8 cellular contexts compared by ENCODE assay signal in the genomic region with DNA sequence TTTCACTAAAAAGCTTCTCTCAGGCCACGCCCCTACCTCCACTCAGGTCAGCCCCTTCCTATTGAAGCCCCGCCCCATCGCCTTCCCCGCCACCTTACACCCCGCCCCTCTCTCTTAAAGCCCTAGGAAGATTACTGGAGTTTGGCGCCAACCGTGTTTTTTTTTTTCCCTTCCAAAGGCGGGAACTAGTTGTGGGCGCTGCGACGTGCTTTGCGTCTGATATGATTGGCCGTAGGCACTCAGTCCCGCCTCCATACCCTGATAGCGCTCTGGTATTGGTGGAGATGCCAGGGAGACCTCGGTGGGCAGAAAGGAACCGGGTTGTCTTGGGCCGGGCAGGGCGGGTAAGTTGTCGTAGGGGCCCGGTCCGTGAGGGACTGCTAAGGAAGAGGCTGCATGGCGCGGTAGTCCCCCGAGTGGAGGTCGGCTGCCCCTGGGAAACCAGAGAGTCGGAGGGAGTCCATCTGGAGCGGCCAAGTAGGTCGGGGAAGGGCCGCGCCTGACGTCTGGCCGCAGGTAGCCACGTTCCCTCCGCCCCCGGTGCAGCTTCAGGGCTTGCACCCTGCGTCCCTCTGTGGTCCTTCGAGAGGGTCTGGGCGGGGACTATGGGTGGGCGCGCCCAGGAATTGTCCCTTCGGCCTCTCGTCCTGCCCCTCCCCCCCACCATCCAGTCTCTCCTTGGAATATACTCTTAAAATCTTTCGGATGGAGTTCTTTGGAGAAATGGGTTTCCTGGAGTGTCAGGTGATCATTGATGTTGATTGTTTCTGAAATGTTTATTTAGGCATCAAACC. TPM values are rescaled to one million over a fixed set of nuclear protein-coding genes. Genes with fewer than 3 reads are reported as not detected.
DNase-seq lines count a peak whose midpoint lies in the region; ATAC-seq, FAIRE-seq and TF ChIP-seq lines count a peak whose summit lies in the region.

A gene (plus strand): TSS at position 290 of the 794 bp plus-strand sequence.

- H3K9me3 Mint-ChIP-seq in progenitor cell of endocrine pancreas (ENCODE audit: low read depth): no peaks in the 10 kb centered on the region

- ATAC-seq in HG02852 (IDR thresholded peaks at IDR 0.05; ENCODE audit: unreplicated experiment): peak; percentile 95
- peak; percentile 99 for ATAC-seq in left cardiac atrium

- FAIRE-seq in GM12892 (lab: Jason Lieb, UNC): peak; percentile 97

- no peaks in the 10 kb centered on the region for H3K27me3 Mint-ChIP-seq in progenitor cell of endocrine pancreas

- H3K27ac Mint-ChIP-seq in progenitor cell of endocrine pancreas: peak within 1 kb of the TSS; percentile 97

- peaks cover 11% of the 10 kb centered on the region for H3K4me1 Mint-ChIP-seq in progenitor cell of endocrine pancreas (ENCODE audit: low read depth)

- peak; percentile 84 for DNase-seq in GM12892 (ENCODE audit: insufficient read length)
- DNase-seq in NCI-H146 (lab: John Stamatoyannopoulos, UW): peak; percentile 99
- peak; percentile 86 to 99 (median 95) for DNase-seq in T-helper 1 cell
- DNase-seq in amniotic epithelial cell (ENCODE audit: low read depth): peak; percentile 98
- DNase-seq in left cardiac atrium: peak; percentile 94
- DNase-seq in progenitor cell of endocrine pancreas (ENCODE audit: low spot score, unreplicated experiment): peak; percentile 80
- peak; percentile 96 for DNase-seq in ureter (ENCODE audit: low spot score)

- TF ChIP-seq POLR2A in GM12892 (IDR thresholded peaks at IDR 0.05; ENCODE audit: low read depth, low read length): peak; percentile 76; the same call in 1 of the 2 replicates

- peak within 1 kb of the TSS; percentile 98 for H3K4me3 Mint-ChIP-seq in progenitor cell of endocrine pancreas (ENCODE audit: low read depth)

- peaks cover 10% of the 10 kb centered on the region for H3K36me3 Mint-ChIP-seq in progenitor cell of endocrine pancreas (ENCODE audit: insufficient read depth)

- no peak for TF ChIP-seq CTCF in progenitor cell of endocrine pancreas (IDR thresholded peaks at IDR 0.05; ENCODE audit: unreplicated experiment)

- intact Hi-C loops in left cardiac atrium (cut with DNase I): no loop called here

RNA-seq across cellular contexts. Expression of the gene that starts here (rescaled TPM):
- polyA plus RNA-seq in GM12892 (2012; ENCODE audit: missing spikeins): 12.6 TPM
- 10 to 100 TPM; 11.2 to 14.2 TPM for total RNA-seq in left cardiac atrium
- 31.4 and 31.9 TPM in 2 replicates for total RNA-seq in progenitor cell of endocrine pancreas
- 23.3 TPM for total RNA-seq in ureter

Comparison
In these comparisons a context has a peak if more than half of its experiments do, and no peak if none do; other contexts are left out.
1. Peak in every context shown above with its lines: DNase-seq and ATAC-seq.